In the genomic region with DNA sequence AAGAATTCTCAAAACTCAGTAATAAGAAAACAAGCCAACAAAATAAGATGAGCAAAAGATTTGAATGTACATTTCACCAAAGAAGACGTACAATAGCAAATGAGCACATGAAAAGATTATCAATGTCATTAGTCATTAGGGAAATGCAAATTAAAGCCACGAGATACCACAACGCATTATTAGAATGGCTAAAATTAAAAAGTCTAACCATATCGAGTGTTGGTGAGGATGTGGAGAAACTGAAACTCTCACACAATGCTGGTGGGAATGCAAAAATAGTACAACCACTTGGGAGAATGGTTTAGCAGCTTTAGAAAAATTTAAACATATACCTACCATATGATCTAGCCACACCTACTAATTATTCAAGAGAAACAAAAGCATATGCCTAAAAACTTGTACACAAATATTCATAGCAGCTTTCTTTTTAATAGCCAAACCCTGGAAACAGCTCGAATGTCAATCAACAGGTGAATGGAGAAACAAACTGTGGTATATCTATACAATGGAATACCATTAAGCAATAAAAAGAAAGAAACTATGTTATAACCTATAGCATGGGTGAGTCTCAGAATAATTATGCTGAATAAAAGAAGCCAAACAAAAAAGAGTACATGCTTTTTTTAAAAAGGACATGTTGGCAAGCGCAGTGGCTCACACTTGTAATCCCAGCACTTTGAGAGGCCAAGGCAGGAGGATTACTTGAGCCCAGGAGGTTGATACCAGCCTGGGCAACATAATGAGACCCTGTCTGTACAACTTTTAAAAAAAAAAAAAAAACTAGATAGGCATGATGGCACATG, we compare ENCODE assay signal across 26 cellular contexts.
"Had no signal": no experiment of that assay in that cellular context is flagged by ENCODE, and none has a peak within 500 bp of the region (broad histone marks: within the 10 kb centered on the region; RNA-seq: fewer than 3 reads in every experiment).

No MANE protein-coding gene starts in this region.

- H3K4me1 ChIP-seq: colonic mucosa, esophagus squamous epithelium, gastrocnemius medialis, left lung, lower lobe of right lung had no signal

- H3K36me3 ChIP-seq: colonic mucosa, esophagus squamous epithelium, lower lobe of right lung had no signal

- ATAC-seq: effector memory CD8-positive, alpha-beta T cell; esophagus mucosa; gastrocnemius medialis; heart right ventricle; left cardiac atrium; left lung; left ventricle myocardium superior; lower lobe of right lung had no signal

- FAIRE-seq: endometrium, islet of Langerhans, keratinocyte had no signal

- H3K27me3 ChIP-seq: colonic mucosa, esophagus squamous epithelium, gastrocnemius medialis, heart right ventricle, left lung had no signal

- H3K9me3 ChIP-seq: colonic mucosa, gastrocnemius medialis, lower lobe of right lung had no signal

- H3K4me3 ChIP-seq: colonic mucosa, esophagus squamous epithelium, gastrocnemius medialis, heart right ventricle, left lung, lower lobe of right lung, mucosa of descending colon had no signal

- DNase-seq: cortex of kidney; effector CD8-positive, alpha-beta T cell; effector memory CD8-positive, alpha-beta T cell; endodermal cell; erythroblast; esophagus squamous epithelium; foreskin fibroblast; foreskin melanocyte; gastrocnemius medialis; glutamatergic neuron; head of caudate nucleus; heart right ventricle; hippocampal formation; left cardiac atrium; left lung; left ventricle myocardium superior; lower lobe of right lung; mesenchymal stem cell; naive B cell had no signal

- H3K27ac ChIP-seq: colonic mucosa, epithelial cell of prostate, esophagus squamous epithelium, gastrocnemius medialis, heart right ventricle, left lung, lower lobe of right lung had no signal
